In genomic region chr5:88824892-88825781, GRCh38 we compare ENCODE assay signal across 1 cellular context.
A peak's percentile ranks its signal among the peaks of the same experiment; 100 is the strongest.
TF ChIP-seq lines count a peak whose summit lies in the region.

No MANE protein-coding gene starts in this region.

TF ChIP-seq in HEK293, 187 proteins besides CTCF, POLR2A, EP300 and RAD21 (continued from another document and continues in another):
- no peak for TF ChIP-seq ZSCAN23 (tag by site-specific recombination; IDR thresholded peaks at IDR 0.05)
- no peak for TF ChIP-seq ZNF658 (tag by site-specific recombination; IDR thresholded peaks at IDR 0.05)
- TF ChIP-seq SCRT1 (tag by site-specific recombination; IDR thresholded peaks at IDR 0.05; ENCODE audit: borderline replicate concordance) = peak; percentile 36; the same call in 1 of the 2 replicates
- no peak for TF ChIP-seq KLF1 (tag by site-specific recombination; IDR thresholded peaks at IDR 0.05)
- no peak for TF ChIP-seq PRDM2 (tag by site-specific recombination; IDR thresholded peaks at IDR 0.05; ENCODE audit: borderline replicate concordance)
- TF ChIP-seq ZNF639 (tag by site-specific recombination; IDR thresholded peaks at IDR 0.05) = no peak
- TF ChIP-seq PRDM1 (tag by site-specific recombination; IDR thresholded peaks at IDR 0.05) = 0 out of 2 replicates have a peak, but pooled peaks have one; percentile 20
- TF ChIP-seq OVOL3 (tag by site-specific recombination; IDR thresholded peaks at IDR 0.05) = no peak
- TF ChIP-seq, protein P1, sequence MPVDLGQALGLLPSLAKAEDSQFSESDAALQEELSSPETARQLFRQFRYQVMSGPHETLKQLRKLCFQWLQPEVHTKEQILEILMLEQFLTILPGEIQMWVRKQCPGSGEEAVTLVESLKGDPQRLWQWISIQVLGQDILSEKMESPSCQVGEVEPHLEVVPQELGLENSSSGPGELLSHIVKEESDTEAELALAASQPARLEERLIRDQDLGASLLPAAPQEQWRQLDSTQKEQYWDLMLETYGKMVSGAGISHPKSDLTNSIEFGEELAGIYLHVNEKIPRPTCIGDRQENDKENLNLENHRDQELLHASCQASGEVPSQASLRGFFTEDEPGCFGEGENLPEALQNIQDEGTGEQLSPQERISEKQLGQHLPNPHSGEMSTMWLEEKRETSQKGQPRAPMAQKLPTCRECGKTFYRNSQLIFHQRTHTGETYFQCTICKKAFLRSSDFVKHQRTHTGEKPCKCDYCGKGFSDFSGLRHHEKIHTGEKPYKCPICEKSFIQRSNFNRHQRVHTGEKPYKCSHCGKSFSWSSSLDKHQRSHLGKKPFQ (tag by site-specific recombination; IDR thresholded peaks at IDR 0.05) = no peak
- TF ChIP-seq ZNF214 (tag by site-specific recombination; IDR thresholded peaks at IDR 0.05; ENCODE audit: borderline replicate concordance) = no peak
- no peak for TF ChIP-seq KLF17 (tag by site-specific recombination; IDR thresholded peaks at IDR 0.05)
- TF ChIP-seq ZNF549 (tag by site-specific recombination; IDR thresholded peaks at IDR 0.05) = no peak
- no peak for TF ChIP-seq ZNF112 (tag by site-specific recombination; IDR thresholded peaks at IDR 0.05)
- TF ChIP-seq SCRT2 (tag by site-specific recombination; IDR thresholded peaks at IDR 0.05) = peak; percentile 83; the same call in 1 of the 2 replicates
- no peak for TF ChIP-seq ZNF837 (tag by site-specific recombination; IDR thresholded peaks at IDR 0.05)
- TF ChIP-seq ZSCAN18 (tag by site-specific recombination; IDR thresholded peaks at IDR 0.05) = no peak
- no peak for TF ChIP-seq ZNF398 (tag by site-specific recombination; IDR thresholded peaks at IDR 0.05)
- no peak for TF ChIP-seq ZNF157 (tag by site-specific recombination; IDR thresholded peaks at IDR 0.05)
- TF ChIP-seq ZFHX2 (tag by site-specific recombination; conservative IDR thresholded peaks at IDR 0.05) = no peak
- TF ChIP-seq ZBTB8A (tag by site-specific recombination; IDR thresholded peaks at IDR 0.05) = no peak
- no peak for TF ChIP-seq ZNF561 (tag by site-specific recombination; IDR thresholded peaks at IDR 0.05; ENCODE audit: borderline replicate concordance)
- TF ChIP-seq, protein P2, sequence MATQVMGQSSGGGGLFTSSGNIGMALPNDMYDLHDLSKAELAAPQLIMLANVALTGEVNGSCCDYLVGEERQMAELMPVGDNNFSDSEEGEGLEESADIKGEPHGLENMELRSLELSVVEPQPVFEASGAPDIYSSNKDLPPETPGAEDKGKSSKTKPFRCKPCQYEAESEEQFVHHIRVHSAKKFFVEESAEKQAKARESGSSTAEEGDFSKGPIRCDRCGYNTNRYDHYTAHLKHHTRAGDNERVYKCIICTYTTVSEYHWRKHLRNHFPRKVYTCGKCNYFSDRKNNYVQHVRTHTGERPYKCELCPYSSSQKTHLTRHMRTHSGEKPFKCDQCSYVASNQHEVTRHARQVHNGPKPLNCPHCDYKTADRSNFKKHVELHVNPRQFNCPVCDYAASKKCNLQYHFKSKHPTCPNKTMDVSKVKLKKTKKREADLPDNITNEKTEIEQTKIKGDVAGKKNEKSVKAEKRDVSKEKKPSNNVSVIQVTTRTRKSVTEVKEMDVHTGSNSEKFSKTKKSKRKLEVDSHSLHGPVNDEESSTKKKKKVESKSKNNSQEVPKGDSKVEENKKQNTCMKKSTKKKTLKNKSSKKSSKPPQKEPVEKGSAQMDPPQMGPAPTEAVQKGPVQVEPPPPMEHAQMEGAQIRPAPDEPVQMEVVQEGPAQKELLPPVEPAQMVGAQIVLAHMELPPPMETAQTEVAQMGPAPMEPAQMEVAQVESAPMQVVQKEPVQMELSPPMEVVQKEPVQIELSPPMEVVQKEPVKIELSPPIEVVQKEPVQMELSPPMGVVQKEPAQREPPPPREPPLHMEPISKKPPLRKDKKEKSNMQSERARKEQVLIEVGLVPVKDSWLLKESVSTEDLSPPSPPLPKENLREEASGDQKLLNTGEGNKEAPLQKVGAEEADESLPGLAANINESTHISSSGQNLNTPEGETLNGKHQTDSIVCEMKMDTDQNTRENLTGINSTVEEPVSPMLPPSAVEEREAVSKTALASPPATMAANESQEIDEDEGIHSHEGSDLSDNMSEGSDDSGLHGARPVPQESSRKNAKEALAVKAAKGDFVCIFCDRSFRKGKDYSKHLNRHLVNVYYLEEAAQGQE (tag by site-specific recombination; IDR thresholded peaks at IDR 0.05) = no peak
- no peak for TF ChIP-seq BCL6B (tag by site-specific recombination; IDR thresholded peaks at IDR 0.05)
- no peak for TF ChIP-seq ZNF280C (tag by site-specific recombination; IDR thresholded peaks at IDR 0.05)
- TF ChIP-seq ZNF391 (tag by site-specific recombination; IDR thresholded peaks at IDR 0.05; ENCODE audit: borderline replicate concordance, low read depth) = no peak
- TF ChIP-seq ZNF501 (tag by site-specific recombination; IDR thresholded peaks at IDR 0.05) = no peak
- TF ChIP-seq ZNF530 (tag by site-specific recombination; IDR thresholded peaks at IDR 0.05; ENCODE audit: low read depth) = no peak
- peak; percentile 51 for TF ChIP-seq ZNF335 (tag by site-specific recombination; conservative IDR thresholded peaks at IDR 0.05)
- no peak for TF ChIP-seq ZIC2 (tag by site-specific recombination; IDR thresholded peaks at IDR 0.05)
- TF ChIP-seq ZNF529 (tag by site-specific recombination; IDR thresholded peaks at IDR 0.05; ENCODE audit: insufficient replicate concordance) = no peak
- TF ChIP-seq PATZ1 (tag by site-specific recombination; IDR thresholded peaks at IDR 0.05) = peak; percentile 30; the same call in 1 of the 2 replicates
